In the genomic region with DNA sequence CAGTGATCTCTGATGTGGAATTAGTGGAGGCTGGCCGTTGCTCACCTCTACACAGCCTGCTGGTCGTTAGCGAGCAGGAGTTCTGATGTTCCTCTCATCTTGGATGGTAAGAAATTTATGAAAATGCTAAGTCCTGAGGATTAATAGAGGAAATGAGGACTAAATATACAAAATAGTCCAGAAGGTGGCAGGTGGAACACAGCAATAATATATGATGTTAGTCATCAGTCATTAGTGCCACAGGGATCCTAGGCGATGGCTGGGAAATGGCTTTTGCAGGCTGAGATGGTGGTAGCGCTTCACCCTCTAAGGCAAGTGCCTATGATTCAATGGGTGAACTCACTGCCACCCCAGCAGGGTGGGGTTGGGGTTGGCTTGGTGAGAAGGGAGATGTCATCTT, we compare ENCODE assay signal across 27 cellular contexts.
DNase-seq lines count a peak whose midpoint lies in the region; ATAC-seq and TF ChIP-seq lines count a peak whose summit lies in the region.
"Had no signal": no experiment of that assay in that cellular context is flagged by ENCODE, and none has a peak within 500 bp of the region (broad histone marks: within the 10 kb centered on the region; RNA-seq: fewer than 3 reads in every experiment).

No MANE protein-coding gene starts in this region.

- H3K9me3 ChIP-seq in GM23248 (ENCODE audit: low read depth) = no peaks in the 10 kb centered on the region
- H3K9me3 ChIP-seq in right lobe of liver = no peaks in the 10 kb centered on the region
- H3K9me3 ChIP-seq: A549; BLaER1 treated with 17β-estradiol and CSF1 and Interleukin-3, amounts not matched to agents 10 nM and 100 nM had no signal

- no peak overlapping the region for H3K4me2 ChIP-seq in GM23248 (ENCODE audit: unreplicated experiment)
- H3K4me2 ChIP-seq: A549; BLaER1 treated with 17β-estradiol and CSF1 and Interleukin-3, amounts not matched to agents 10 nM and 100 nM; PC-9 had no signal

- no peak overlapping the region for H3K9ac ChIP-seq in GM23248
- H3K9ac ChIP-seq: BLaER1 treated with 17β-estradiol and CSF1 and Interleukin-3, amounts not matched to agents 10 nM and 100 nM had no signal

- H3K27me3 ChIP-seq in GM23248 (replicated peaks; ENCODE audit: insufficient read depth) (peaks cover 12% of the 10 kb centered on the region; the same call in 1 of the 2 replicates), right lobe of liver (no peaks in the 10 kb centered on the region)

- no peaks in the 10 kb centered on the region for H3F3A ChIP-seq in GM23248 (ENCODE audit: insufficient read depth)

- ATAC-seq in right lobe of liver = peak in 3 of 4 donors; percentile 27 to 65 (median 49)
- ATAC-seq: A549, T-cell had no signal

- H4K20me1 ChIP-seq in GM23248 (ENCODE audit: insufficient read depth) = no peaks in the 10 kb centered on the region
- H4K20me1 ChIP-seq: BLaER1 treated with 17β-estradiol and CSF1 and Interleukin-3, amounts not matched to agents 10 nM and 100 nM had no signal

- no peak overlapping the region for H3K4me3 ChIP-seq in GM23248
- no peak overlapping the region for H3K4me3 ChIP-seq in right lobe of liver
- H3K4me3 ChIP-seq: A549; BLaER1 treated with 17β-estradiol and CSF1 and Interleukin-3, amounts not matched to agents 10 nM and 100 nM; PC-9 had no signal

- no peaks in the 10 kb centered on the region; the same call in 1 of the 2 replicates for H3K4me1 ChIP-seq in GM23248 (ENCODE audit: insufficient read depth)
- no peaks in the 10 kb centered on the region for H3K4me1 ChIP-seq in right lobe of liver
- H3K4me1 ChIP-seq: A549; BLaER1 treated with 17β-estradiol and CSF1 and Interleukin-3, amounts not matched to agents 10 nM and 100 nM had no signal

- H2AFZ ChIP-seq in GM23248 = no peak overlapping the region

- peak; percentile 23 for DNase-seq in A172 (ENCODE audit: low spot score)
- DNase-seq in GM23248 = peak; percentile 2
- DNase-seq in T1000 (lab: John Stamatoyannopoulos, UW) = peak; percentile 1
- no peak for DNase-seq in right lobe of liver
- no peak for DNase-seq in H4 (ENCODE audit: low spot score)
- no peak for DNase-seq in stimulated activated CD8-positive, alpha-beta memory T cell treated with anti-CD3 and anti-CD28 coated beads, Interleukin-4, amount 100 ng/mL, for 48 hours
- DNase-seq in NCI-H128 (lab: John Stamatoyannopoulos, UW; ENCODE audit: unreplicated experiment) = no peak
- DNase-seq in NCI-H1105 treated with DMSO at 0.1 percent for 48 hours (lab: John Stamatoyannopoulos, UW) = no peak
- DNase-seq: AML-193; CD4-positive, alpha-beta T cell; DMS 273 treated with DMSO at 0.1 percent for 48 hours; DMS79; EL; GDM1; NCI-H1092 treated with DMSO at 0.1 percent for 48 hours; NCI-H1694; NCI-H2081; NCI-H226; NCI-H510A treated with DMSO at 0.1 percent for 48 hours; NCI-H748 treated with DMSO at 0.1 percent for 48 hours; PC-9; RPMI8226; SHP77; T-cell had no signal

- in situ Hi-C loops in GM23248 (cut with MboI) = no loop called here

- H3K27ac ChIP-seq in GM23248 = no peak overlapping the region
- no peak overlapping the region for H3K27ac ChIP-seq in right lobe of liver
- H3K27ac ChIP-seq: A549; BLaER1 treated with 17β-estradiol and CSF1 and Interleukin-3, amounts not matched to agents 10 nM and 100 nM; HL-60; PC-9 had no signal

- intact Hi-C loops in right lobe of liver (cut with DNase I) = no loop called here

- TF ChIP-seq CTCF in right lobe of liver (IDR thresholded peaks at IDR 0.05) = peak in 2 of 4 donors; percentile 24 to 31

- no peaks in the 10 kb centered on the region for H3K36me3 ChIP-seq in GM23248 (ENCODE audit: low read depth)
- H3K36me3 ChIP-seq in right lobe of liver = no peaks in the 10 kb centered on the region
- H3K36me3 ChIP-seq: BLaER1 treated with 17β-estradiol and CSF1 and Interleukin-3, amounts not matched to agents 10 nM and 100 nM had no signal

- WGBS in GM23248 (ENCODE audit: low coverage in 1 of 2, low lambda C conversion rate in 2 of 2, missing lambda C conversion rate in 2 of 2), 2 experiments = 92 to 95% methylated on average over 5 of the region's 5 CpGs
- WGBS in right lobe of liver (ENCODE audit: insufficient coverage, low coverage, low lambda C conversion rate, missing lambda C conversion rate) = 78% methylated on average over 3 of the region's 5 CpGs

- TF ChIP-seq POLR2A in right lobe of liver (IDR thresholded peaks at IDR 0.05) = no peak

- no peaks in the 10 kb centered on the region for H3K79me2 ChIP-seq in GM23248 (ENCODE audit: insufficient read depth)

- H3K9me2 ChIP-seq in GM23248 (ENCODE audit: insufficient read depth) = no peaks in the 10 kb centered on the region

Comparison
In these comparisons a context has a peak if more than half of its experiments do, and no peak if none do; other contexts are left out.
1. DNase-seq: peak in A172 (single experiment), GM23248 (single experiment) and T1000 (single experiment); none in right lobe of liver (0 of 3), H4 (single experiment), stimulated activated CD8-positive, alpha-beta memory T cell treated with anti-CD3 and anti-CD28 coated beads, Interleukin-4, amount 100 ng/mL, for 48 hours (single experiment), NCI-H128 (single experiment) and NCI-H1105 treated with DMSO at 0.1 percent for 48 hours (single experiment).